In genomic region chr22:19889951-19890350, GRCh38 we compare ENCODE assay signal across 1 cellular context.
TF ChIP-seq lines count a peak whose summit lies in the region.

No MANE protein-coding gene starts in this region.

TF ChIP-seq in IMR-90, 13 proteins besides CTCF, POLR2A, EP300 and RAD21 (continued from another document):
- TF ChIP-seq ELK1 (IDR thresholded peaks at IDR 0.05; ENCODE audit: borderline replicate concordance, low read depth, low read length) (no peak), CEBPB (IDR thresholded peaks at IDR 0.05; ENCODE audit: low read depth, low read length) (no peak), MXI1 (IDR thresholded peaks at IDR 0.05; ENCODE audit: borderline replicate concordance, low read depth, low read length) (no peak), RFX5 (IDR thresholded peaks at IDR 0.05; ENCODE audit: low read depth, low read length) (no peak), SMC3 (IDR thresholded peaks at IDR 0.05; ENCODE audit: low read depth, low read length) (no peak), MAZ (IDR thresholded peaks at IDR 0.05; ENCODE audit: borderline replicate concordance, low read depth, low read length) (no peak), USF2 (IDR thresholded peaks at IDR 0.05; ENCODE audit: low read depth, low read length) (no peak), NFE2L2 (IDR thresholded peaks at IDR 0.05; ENCODE audit: low read depth, low read length) (no peak), RCOR1 (IDR thresholded peaks at IDR 0.05; ENCODE audit: insufficient replicate concordance, low read length) (no peak), FOS (IDR thresholded peaks at IDR 0.05; ENCODE audit: low read depth, low read length) (no peak), BHLHE40 (IDR thresholded peaks at IDR 0.05; ENCODE audit: low read depth, low read length) (no peak), CHD1 (IDR thresholded peaks at IDR 0.05; ENCODE audit: low read depth, low read length) (no peak)
